In genomic region chr1:244918422-244919319, GRCh38 we compare ENCODE assay signal across 8 cellular contexts. TPM values are rescaled to one million over a fixed set of nuclear protein-coding genes. Genes with fewer than 3 reads are reported as not detected.
A peak's percentile ranks its signal among the peaks of the same experiment; 100 is the strongest.
DNase-seq lines count a peak whose midpoint lies in the region; ATAC-seq and TF ChIP-seq lines count a peak whose summit lies in the region.

No MANE protein-coding gene starts in this region.

- H4K20me1 ChIP-seq in SK-N-SH (ENCODE audit: insufficient read depth) = no peaks in the 10 kb centered on the region

- H3K27ac ChIP-seq in SK-N-SH (ENCODE audit: low read depth in 2 of 2, low read length in 1 of 2) = 0 out of 4 replicates have a peak overlapping the region, but pooled peaks of 1 of the 2 experiments have one; percentile 13
- H3K27ac ChIP-seq in left ventricle myocardium inferior (replicated peaks) = peak overlapping the region; percentile 70
- no peak overlapping the region for H3K27ac ChIP-seq in aorta (ENCODE audit: low read depth in 1 of 2, low read length in 2 of 2)

- peak overlapping the region; percentile 82 for H3K4me2 ChIP-seq in SK-N-SH

- H3K4me3 ChIP-seq in SK-N-SH (ENCODE audit: low read depth in 2 of 2, low read length in 1 of 2) (peak overlapping the region; percentile 59 to 60), left ventricle myocardium inferior (peak overlapping the region; percentile 70), aorta (ENCODE audit: low read length in 2 of 2) (peak overlapping the region; percentile 22 to 57)

- POLR2A ChIA-PET in SK-N-SH (lab: Yijun Ruan, JAX) = no interaction called here

- TF ChIP-seq CTCF in SK-N-SH (IDR thresholded peaks at IDR 0.05) (peak; percentile 10; the same call in 1 of the 2 replicates), left ventricle myocardium inferior (IDR thresholded peaks at IDR 0.05; ENCODE audit: borderline replicate concordance) (peak; percentile 44)

- H3K36me3 ChIP-seq in SK-N-SH (replicated peaks in 1 of 2; ENCODE audit: control insufficient read depth in 1 of 2, insufficient read depth in 2 of 2, low read length in 1 of 2) (no peaks in the 10 kb centered on the region), left ventricle myocardium inferior (no peaks in the 10 kb centered on the region), aorta (ENCODE audit: control insufficient read depth in 1 of 2, insufficient read depth in 2 of 2, low read length in 1 of 2) (no peaks in the 10 kb centered on the region)

- H2AFZ ChIP-seq in SK-N-SH (ENCODE audit: low read depth) = peak overlapping the region; percentile 83

- peak; percentile 48 for ATAC-seq in GM19395 (IDR thresholded peaks at IDR 0.05; ENCODE audit: unreplicated experiment)
- ATAC-seq in aorta (ENCODE audit: low FRiP score) = peak; percentile 80

- H3F3A ChIP-seq in SK-N-SH (replicated peaks; ENCODE audit: insufficient read depth) = no peaks in the 10 kb centered on the region

- intact Hi-C loops in left ventricle myocardium inferior (cut with micrococcal nuclease) (no loop called here), aorta (cut with DNase I) (no loop called here)

- H3K27me3 ChIP-seq in SK-N-SH (ENCODE audit: insufficient read depth) = no peaks in the 10 kb centered on the region
- H3K27me3 ChIP-seq in left ventricle myocardium inferior (ENCODE audit: low read depth) = no peaks in the 10 kb centered on the region
- H3K27me3 ChIP-seq in aorta (ENCODE audit: control insufficient read depth in 1 of 2, insufficient read depth in 2 of 2, low read length in 1 of 2) = no peaks in the 10 kb centered on the region

- H3K9me2 ChIP-seq in SK-N-SH = no peaks in the 10 kb centered on the region

- no peaks in the 10 kb centered on the region for H3K79me2 ChIP-seq in SK-N-SH (ENCODE audit: insufficient read depth)

- peak overlapping the region; percentile 28; the same call in 1 of the 2 replicates for H3K9ac ChIP-seq in SK-N-SH

- 7% methylated on average over 17 of the region's 62 CpGs for WGBS in SK-N-SH (ENCODE audit: low lambda C conversion rate)
- 2 to 3% methylated on average over 52 to 62 of the region's 62 CpGs for WGBS in aorta, 2 donors

- no peak for TF ChIP-seq RAD21 in SK-N-SH (IDR thresholded peaks at IDR 0.05; ENCODE audit: low read length)

- H3K4me1 ChIP-seq in SK-N-SH (ENCODE audit: control insufficient read depth in 1 of 2, insufficient read depth in 2 of 2, low read depth in 1 of 2, low read length in 1 of 2) = peaks cover 0 to 5% of the 10 kb centered on the region in 2 experiments; a peak in 1 of 4 replicates
- H3K4me1 ChIP-seq in left ventricle myocardium inferior = peaks cover 27% of the 10 kb centered on the region
- no peaks in the 10 kb centered on the region for H3K4me1 ChIP-seq in aorta (ENCODE audit: control insufficient read depth in 1 of 2, insufficient read depth in 2 of 2, low read length in 2 of 2)

- CTCF ChIA-PET in SK-N-SH (lab: Yijun Ruan, JAX) = interaction anchor here (1.0 to 1.4 kb wide), 2 partner anchors 50 to 125 kb away, joined by 3 to 4 read pairs; a partner anchor contains a TSS

- no peak for TF ChIP-seq EP300 in SK-N-SH (IDR thresholded peaks at IDR 0.05; ENCODE audit: borderline replicate concordance in 1 of 2, low read depth in 1 of 2, low read length in 1 of 2)

- peak in 11 of 14 donors; percentile 2 to 65 (median 20) for DNase-seq in C1 segment of cervical spinal cord (lab: John Stamatoyannopoulos, UW)
- peak; percentile 30 for DNase-seq in HuH-7 (ENCODE audit: low spot score)
- DNase-seq in SK-N-SH = peak; percentile 84
- DNase-seq in activated naive CD8-positive, alpha-beta T cell treated with anti-CD3 and anti-CD28 coated beads, Interleukin-2, amount 50 U/mL, for 16 hours (ENCODE audit: low read depth, low spot score) = peak; percentile 33
- peak; percentile 42 for DNase-seq in left ventricle myocardium inferior
- peak; percentile 10 for DNase-seq in renal cortical epithelial cell (ENCODE audit: low read depth)
- peak; percentile 47 to 77 for DNase-seq in aorta

- no peaks in the 10 kb centered on the region for H3K9me3 ChIP-seq in SK-N-SH
- H3K9me3 ChIP-seq in left ventricle myocardium inferior (replicated peaks) = no peaks in the 10 kb centered on the region
- no peaks in the 10 kb centered on the region for H3K9me3 ChIP-seq in aorta (ENCODE audit: control insufficient read depth, low read length)

TF ChIP-seq in SK-N-SH, 30 proteins besides CTCF, POLR2A, EP300 and RAD21:
- TF ChIP-seq REST (IDR thresholded peaks at IDR 0.05; ENCODE audit: low read depth, low read length) (no peak), TEAD4 (IDR thresholded peaks at IDR 0.05; ENCODE audit: borderline replicate concordance, insufficient read depth) (no peak), JUND (IDR thresholded peaks at IDR 0.05) (no peak), MXI1 (IDR thresholded peaks at IDR 0.05; ENCODE audit: low read depth, low read length) (peak; percentile 95), NRF1 (IDR thresholded peaks at IDR 0.05; ENCODE audit: low read depth, low read length) (peak; percentile 26; the same call in 1 of the 2 replicates), USF1 (IDR thresholded peaks at IDR 0.05; ENCODE audit: borderline replicate concordance, low read depth) (no peak), FOSL2 (IDR thresholded peaks at IDR 0.05; ENCODE audit: borderline replicate concordance, low read depth) (no peak), MAX (IDR thresholded peaks at IDR 0.05; ENCODE audit: low read depth) (peak; percentile 38; the same call in 1 of the 2 replicates), SIN3A (IDR thresholded peaks at IDR 0.05; ENCODE audit: borderline replicate concordance, low read depth, low read length) (peak; percentile 10; the same call in 1 of the 2 replicates), ELF1 (IDR thresholded peaks at IDR 0.05) (no peak), NFIC (IDR thresholded peaks at IDR 0.05; ENCODE audit: borderline replicate concordance) (no peak), RCOR1 (IDR thresholded peaks at IDR 0.05; ENCODE audit: low read length) (no peak; the same call in 1 of the 2 replicates)

RNA-seq across cellular contexts. Expression of gene HNRNPU, which starts 54.3 kb away (rescaled TPM):
- polyA plus RNA-seq in SK-N-SH (2012; rRNA removed) (130 and 164 TPM in 2 replicates), aorta (100 to 1,000 TPM in 1 of 2 donors, 10 to 100 TPM in 1; 83.6 to 140 TPM)
- 172 and 202 TPM in 2 replicates for polyA plus RNA-seq in SK-N-SH (2012; cell fraction: cytosol; rRNA removed)
- polyA plus RNA-seq in SK-N-SH (2012; cell fraction: nucleus; rRNA removed) = 102 and 124 TPM in 2 replicates
- total RNA-seq in left ventricle myocardium inferior (167 TPM), renal cortical epithelial cell (318 and 637 TPM in 2 replicates), aorta (100 to 1,000 TPM; 258 to 286 TPM)

Comparison
In these comparisons a context has a peak if more than half of its experiments do, and no peak if none do; other contexts are left out.
1. DNase-seq: peak in every context shown above with its lines; median percentile 84 in SK-N-SH; 62 in aorta; 42 in left ventricle myocardium inferior; 33 in activated naive CD8-positive, alpha-beta T cell treated with anti-CD3 and anti-CD28 coated beads, Interleukin-2, amount 50 U/mL, for 16 hours; 30 in HuH-7; 20 in C1 segment of cervical spinal cord; 10 in renal cortical epithelial cell.